In the genomic region with DNA sequence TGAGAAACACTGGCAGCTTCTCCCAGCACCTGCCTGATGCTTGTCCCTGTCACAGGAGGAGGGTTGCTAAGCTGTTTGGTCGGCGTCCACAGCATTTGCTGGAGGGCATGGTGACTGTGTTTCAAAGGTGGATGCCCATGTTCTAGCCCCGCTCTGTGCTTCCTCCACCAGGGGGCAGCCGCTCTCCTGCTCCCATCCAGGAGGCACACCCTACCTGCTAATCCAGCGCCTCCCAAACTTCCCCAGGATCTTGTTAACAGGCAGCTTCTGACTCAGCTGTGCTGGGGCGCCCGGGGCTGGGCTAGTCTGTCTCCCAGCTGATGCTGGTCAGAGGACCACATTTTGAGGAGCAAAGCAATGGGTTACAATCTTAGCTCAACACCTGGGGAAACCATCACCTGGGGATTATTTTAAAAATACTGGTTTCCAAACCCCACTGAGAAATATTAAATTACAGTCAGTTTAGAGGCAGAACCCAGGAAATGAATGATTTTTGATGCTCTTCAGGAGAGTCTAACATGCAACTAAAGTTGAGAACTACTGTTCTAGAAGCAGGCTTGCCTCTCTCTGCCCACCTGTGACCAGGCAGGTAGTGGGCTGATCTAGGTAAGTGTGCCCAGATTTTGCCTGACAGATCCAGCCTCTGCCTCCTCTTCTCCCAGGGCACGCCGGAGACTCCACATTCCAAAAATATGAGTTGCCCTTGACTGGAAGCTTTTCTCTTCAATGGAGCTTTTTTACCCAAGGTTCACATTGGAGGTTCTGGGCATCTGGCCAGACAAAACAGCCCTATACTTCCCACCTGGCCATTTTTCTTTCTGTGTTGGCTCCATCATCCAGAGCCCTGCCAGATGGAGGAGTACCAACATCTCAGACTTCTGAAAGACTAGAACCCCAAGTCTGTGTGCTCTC, we compare ENCODE assay signal across 8 cellular contexts.
DNase-seq lines count a peak whose midpoint lies in the region; ATAC-seq and TF ChIP-seq lines count a peak whose summit lies in the region.

No MANE protein-coding gene starts in this region.

- no peak for TF ChIP-seq POLR2A in gastroesophageal sphincter (IDR thresholded peaks at IDR 0.05)

- no peak overlapping the region for H3K4me3 ChIP-seq in naive thymus-derived CD4-positive, alpha-beta T cell (ENCODE audit: low read length)
- no peak overlapping the region for H3K4me3 ChIP-seq in gastroesophageal sphincter

- intact Hi-C loops in naive thymus-derived CD4-positive, alpha-beta T cell (cut with micrococcal nuclease), result loop anchor here (1.0 to 2.0 kb wide), 2 partner anchors 395 to 816 kb away; no protein-coding TSS in a partner anchor

- peak; percentile 32 for ATAC-seq in naive thymus-derived CD4-positive, alpha-beta T cell
- no peak for ATAC-seq in HG03039 (IDR thresholded peaks at IDR 0.05; ENCODE audit: unreplicated experiment)
- no peak for ATAC-seq in gastroesophageal sphincter
- ATAC-seq in GM19328 (IDR thresholded peaks at IDR 0.05; ENCODE audit: unreplicated experiment), result no peak

- H3K9me3 Mint-ChIP-seq in naive thymus-derived CD4-positive, alpha-beta T cell, result no peaks in the 10 kb centered on the region

- H3K4me3 Mint-ChIP-seq in naive thymus-derived CD4-positive, alpha-beta T cell, result no peak overlapping the region

- TF ChIP-seq EP300 in gastroesophageal sphincter (IDR thresholded peaks at IDR 0.05), result no peak

- no peak overlapping the region for H3K27ac ChIP-seq in naive thymus-derived CD4-positive, alpha-beta T cell (ENCODE audit: low read depth, low read length)
- H3K27ac ChIP-seq in gastroesophageal sphincter, result no peak overlapping the region

- peaks cover 0 to 4% (median 0%) of the 10 kb centered on the region in 7 donors for H3K4me1 Mint-ChIP-seq in naive thymus-derived CD4-positive, alpha-beta T cell

- H3K27me3 Mint-ChIP-seq in naive thymus-derived CD4-positive, alpha-beta T cell, result peaks cover 0 to 54% (median 33%) of the 10 kb centered on the region in 5 donors

- POLR2A ChIA-PET in naive thymus-derived CD4-positive, alpha-beta T cell (lab: Charles Lee), result no interaction called here

- peaks cover 0 to 3% (median 0%) of the 10 kb centered on the region in 5 donors for H3K36me3 Mint-ChIP-seq in naive thymus-derived CD4-positive, alpha-beta T cell

- TF ChIP-seq CTCF in gastroesophageal sphincter (IDR thresholded peaks at IDR 0.05), result peak in 2 of 4 experiments; percentile 4 to 48

- H3K4me1 ChIP-seq in naive thymus-derived CD4-positive, alpha-beta T cell (ENCODE audit: control insufficient read depth in 2 of 2, insufficient read depth in 2 of 2, low read length in 2 of 2), result no peaks in the 10 kb centered on the region
- no peaks in the 10 kb centered on the region for H3K4me1 ChIP-seq in gastroesophageal sphincter

- DNase-seq in ELF-1 (ENCODE audit: low read depth, low spot score) (peak; percentile 96), HuH-7 (ENCODE audit: low spot score) (peak; percentile 79), SKM-1 treated with dmso at 0.1 percent for 144 hours (lab: John Stamatoyannopoulos, UW; ENCODE audit: unreplicated experiment) (peak; percentile 3), cerebellar cortex (ENCODE audit: low spot score) (peak; percentile 10)
- DNase-seq in naive thymus-derived CD4-positive, alpha-beta T cell, result peak in 5 of 9 donors; percentile 8 to 31 (median 12)

- H3K27ac Mint-ChIP-seq in naive thymus-derived CD4-positive, alpha-beta T cell, result no peak overlapping the region

- H3K9me3 ChIP-seq in naive thymus-derived CD4-positive, alpha-beta T cell (ENCODE audit: control insufficient read depth in 2 of 3, low read length in 3 of 3), result no peaks in the 10 kb centered on the region
- H3K9me3 ChIP-seq in gastroesophageal sphincter, result no peaks in the 10 kb centered on the region

- 24 to 43% methylated on average over 4 of the region's 9 CpGs for WGBS in gastroesophageal sphincter (ENCODE audit: low coverage in 1 of 2), 2 donors

- CTCF ChIA-PET in naive thymus-derived CD4-positive, alpha-beta T cell (lab: Charles Lee), result interaction anchor here (0.6 to 1.5 kb wide), 3 partner anchors 10 to 816 kb away, joined by 3 to 5 read pairs (median 3); no protein-coding TSS in a partner anchor

- H3K27me3 ChIP-seq in naive thymus-derived CD4-positive, alpha-beta T cell (ENCODE audit: control insufficient read depth in 2 of 2, insufficient read depth in 2 of 2, low read length in 2 of 2), result no peaks in the 10 kb centered on the region
- H3K27me3 ChIP-seq in gastroesophageal sphincter, result peaks cover 81% of the 10 kb centered on the region

- H3K36me3 ChIP-seq in naive thymus-derived CD4-positive, alpha-beta T cell (ENCODE audit: control insufficient read depth in 2 of 3, insufficient read depth in 3 of 3, low read length in 3 of 3), result no peaks in the 10 kb centered on the region
- H3K36me3 ChIP-seq in gastroesophageal sphincter, result no peaks in the 10 kb centered on the region

Comparison
In these comparisons a context has a peak if more than half of its experiments do, and no peak if none do; other contexts are left out.
1. DNase-seq: peak in every context shown above with its lines; median percentile 96 in ELF-1; 79 in HuH-7; 12 in naive thymus-derived CD4-positive, alpha-beta T cell; 10 in cerebellar cortex; 3 in SKM-1 treated with dmso at 0.1 percent for 144 hours.